ENCODE assay signal across 8 cellular contexts in the genomic region with DNA sequence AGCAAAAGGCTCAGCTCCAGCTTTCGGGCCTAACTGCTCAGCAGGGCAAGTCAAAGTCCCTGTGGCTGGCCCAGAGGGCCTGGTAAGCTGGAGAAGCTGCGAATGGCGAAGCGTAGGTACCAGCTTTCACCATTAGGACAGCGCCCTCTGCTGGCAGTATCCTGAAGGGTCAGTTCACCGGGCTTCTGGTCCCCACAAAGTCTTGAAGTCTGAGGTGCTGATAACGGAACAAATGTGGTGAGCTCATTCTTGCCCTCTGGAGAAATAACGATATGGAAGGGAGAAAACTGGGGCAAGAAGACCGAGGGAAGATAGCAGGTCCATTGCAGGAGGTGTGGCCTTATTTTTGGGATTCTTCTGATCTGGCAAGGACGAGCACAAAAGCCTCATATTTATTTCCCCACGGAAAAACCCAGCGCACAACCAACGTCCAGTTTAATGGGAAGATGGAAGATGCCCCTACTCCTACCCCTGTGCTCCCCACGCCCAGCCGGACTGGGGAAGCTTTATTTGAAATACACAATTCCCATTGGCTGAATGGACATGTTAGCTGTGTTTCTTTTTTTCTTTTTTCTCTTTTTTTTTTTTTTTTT. TPM values are rescaled to one million over a fixed set of nuclear protein-coding genes. Genes with fewer than 3 reads are reported as not detected.
DNase-seq lines count a peak whose midpoint lies in the region; ATAC-seq, FAIRE-seq and TF ChIP-seq lines count a peak whose summit lies in the region.

No MANE protein-coding gene starts in this region.

- H3K4me1 ChIP-seq in OCI-LY7 (ENCODE audit: insufficient read depth, low read length, poor library complexity, severe bottlenecking): no peaks in the 10 kb centered on the region

- H3K36me3 ChIP-seq in OCI-LY7 (ENCODE audit: insufficient read depth, low read length): no peaks in the 10 kb centered on the region

- no peaks in the 10 kb centered on the region for H3K9me3 ChIP-seq in OCI-LY7 (ENCODE audit: low read length)

- peaks cover 22% of the 10 kb centered on the region for H3K4me1 Mint-ChIP-seq in CD14-positive monocyte

- BruUV-seq in OCI-LY7 (replicated peaks; lab: Mats Ljungman, UMichigan): no TSS peak

- POLR2A ChIA-PET in OCI-LY7 (lab: Charles Lee): interaction anchor here (0.6 to 1.6 kb wide), 8 partner anchors 11 to 444 kb away, joined by 3 to 6 read pairs (median 3); a partner anchor contains a TSS

- H3K36me3 Mint-ChIP-seq in CD14-positive monocyte: peaks cover 13 to 15% of the 10 kb centered on the region in 2 donors

- peak; percentile 86 for ATAC-seq in GM19452 (IDR thresholded peaks at IDR 0.05; ENCODE audit: unreplicated experiment)

- CTCF ChIA-PET in OCI-LY7 (lab: Charles Lee; ENCODE audit: unreplicated experiment): interaction anchor here (1.0 to 1.2 kb wide), 3 partner anchors 12 to 318 kb away, joined by 4 read pairs; no protein-coding TSS in a partner anchor

- H3K4me2 ChIP-seq in OCI-LY7 (ENCODE audit: low read length): no peak overlapping the region

- H3K27ac ChIP-seq in OCI-LY7 (ENCODE audit: low read depth, low read length, poor library complexity, severe bottlenecking): no peak overlapping the region

- no peak overlapping the region for H3K27ac Mint-ChIP-seq in CD14-positive monocyte

- FAIRE-seq in HTR-8/SVneo (lab: Jason Lieb, UNC): peak; percentile 77

- no peaks in the 10 kb centered on the region for H4K20me1 ChIP-seq in OCI-LY7 (ENCODE audit: insufficient read depth, low read length)

- peaks cover 0 to 21% (median 9%) of the 10 kb centered on the region in 7 donors for H3K9me3 Mint-ChIP-seq in CD14-positive monocyte

- intact Hi-C loops in CD14-positive monocyte (cut with micrococcal nuclease): loop anchor here (2.0 to 10.0 kb wide), 3 partner anchors 315 to 435 kb away; no protein-coding TSS in a partner anchor
- intact Hi-C loops in OCI-LY7 (cut with micrococcal nuclease; ENCODE audit: unreplicated experiment): loop anchor here (1.0 to 5.0 kb wide), 3 partner anchors 158 to 435 kb away; no protein-coding TSS in a partner anchor

- peak; percentile 88 for DNase-seq in CD14-positive monocyte (ENCODE audit: low spot score)
- DNase-seq in HTR-8/SVneo (ENCODE audit: insufficient read length, low spot score): peak; percentile 88
- peak; percentile 84 for DNase-seq in OCI-LY7 (ENCODE audit: low spot score)
- peak; percentile 94 for DNase-seq in activated T-cell treated with anti-CD3 and anti-CD28 coated beads for 1 hour (ENCODE audit: low read depth)
- peak; percentile 98 for DNase-seq in epidermal melanocyte (ENCODE audit: insufficient read length, low spot score)
- peak; percentile 91 for DNase-seq in myocyte (ENCODE audit: low read depth)
- peak; percentile 85 for DNase-seq in stimulated activated CD8-positive, alpha-beta memory T cell treated with anti-CD3 and anti-CD28 coated beads, Interleukin-7, amount 100 ng/mL, for 24 hours (ENCODE audit: low read depth)

- no peaks in the 10 kb centered on the region for H3K9me2 ChIP-seq in OCI-LY7 (ENCODE audit: insufficient read depth, low read length)

- H3K4me3 ChIP-seq in OCI-LY7 (ENCODE audit: low read depth, low read length, poor library complexity, severe bottlenecking): no peak overlapping the region

- H3K4me3 Mint-ChIP-seq in CD14-positive monocyte: peak overlapping the region; percentile 6 to 90

- no peaks in the 10 kb centered on the region for H3K79me2 ChIP-seq in OCI-LY7 (ENCODE audit: insufficient read depth, low read depth, low read length)

- no peak overlapping the region for H2AFZ ChIP-seq in OCI-LY7 (ENCODE audit: low read length)

- TF ChIP-seq CTCF in CD14-positive monocyte (IDR thresholded peaks at IDR 0.05): peak; percentile 89
- peak; percentile 95 for TF ChIP-seq CTCF in OCI-LY7 (conservative IDR thresholded peaks at IDR 0.05; ENCODE audit: low read length)

- peaks cover 70 to 76% (median 73%) of the 10 kb centered on the region in 3 donors for H3K27me3 Mint-ChIP-seq in CD14-positive monocyte (ENCODE audit: low read depth in 3 of 3)

RNA-seq across cellular contexts. Expression of a gene that starts 7.2 kb away (rescaled TPM):
- not detected for polyA plus RNA-seq in CD14-positive monocyte
- total RNA-seq in OCI-LY7 (2014; rRNA removed; shearing (Covaris generic)): not detected in 2 replicates
- total RNA-seq in OCI-LY7 (2022): not detected in 2 replicates
- total RNA-seq in myocyte: 0.11 and 0.36 TPM in 2 replicates
- polyA plus RNA-seq in myocyte (2012): 0.03 TPM

RNA-seq across cellular contexts. Expression of a gene that starts 10.2 kb away (rescaled TPM):
- 10 to 100 TPM in 1 of 2 donors, 1 to 10 TPM in 1; 6.4 to 16.1 TPM for polyA plus RNA-seq in CD14-positive monocyte
- 0.36 and 0.60 TPM in 2 replicates for total RNA-seq in OCI-LY7 (2014; rRNA removed; shearing (Covaris generic))
- 1.8 and 2.4 TPM in 2 replicates for total RNA-seq in OCI-LY7 (2022)
- 7.7 and 10.0 TPM in 2 replicates for total RNA-seq in myocyte
- 5.7 TPM for polyA plus RNA-seq in myocyte (2012)

RNA-seq across cellular contexts. Expression of a gene that starts 43.2 kb away (rescaled TPM):
- polyA plus RNA-seq in CD14-positive monocyte: under 1 TPM; 0.36 to 0.54 TPM
- total RNA-seq in OCI-LY7 (2014; rRNA removed; shearing (Covaris generic)): 10.6 and 11.8 TPM in 2 replicates
- total RNA-seq in OCI-LY7 (2022) (12.8 and 15.5 TPM in 2 replicates), myocyte (22.0 and 25.3 TPM in 2 replicates)
- 61.0 TPM for polyA plus RNA-seq in myocyte (2012)

RNA-seq across cellular contexts. Expression of a gene that starts 46.0 kb away (rescaled TPM):
- not detected for polyA plus RNA-seq in CD14-positive monocyte
- 0.44 and 0.66 TPM in 2 replicates for total RNA-seq in OCI-LY7 (2014; rRNA removed; shearing (Covaris generic))
- total RNA-seq in OCI-LY7 (2022) (1.7 and 2.2 TPM in 2 replicates), myocyte (0.27 and 0.57 TPM in 2 replicates)
- 0.34 TPM for polyA plus RNA-seq in myocyte (2012)

RNA-seq across cellular contexts. Expression of a gene that starts 46.2 kb away (rescaled TPM):
- polyA plus RNA-seq in CD14-positive monocyte: 100 to 1,000 TPM; 879 to 880 TPM
- total RNA-seq in OCI-LY7 (2014; rRNA removed; shearing (Covaris generic)): 140 and 158 TPM in 2 replicates
- total RNA-seq in OCI-LY7 (2022) (274 and 310 TPM in 2 replicates), myocyte (99.8 and 134 TPM in 2 replicates)
- polyA plus RNA-seq in myocyte (2012): 511 TPM
